8 cellular contexts compared by ENCODE assay signal in genomic region chr13:25372275-25373081, GRCh38. TPM values are rescaled to one million over a fixed set of nuclear protein-coding genes. Genes with fewer than 3 reads are reported as not detected.
DNase-seq lines count a peak whose midpoint lies in the region; ATAC-seq and TF ChIP-seq lines count a peak whose summit lies in the region.

No MANE protein-coding gene starts in this region.

- CTCF ChIA-PET in mammary epithelial cell (lab: Charles Lee; ENCODE audit: low non-redundant PET): no interaction called here

- in situ Hi-C loops in mammary epithelial cell (cut with MboI; ENCODE audit: low sequenced_read_pairs in 2 of 2): loop anchor here in 1 of 2 donors (10.0 kb wide), 1 partner anchor 138 kb away; no protein-coding TSS in a partner anchor

- no peaks in the 10 kb centered on the region for H4K20me1 ChIP-seq in mammary epithelial cell (ENCODE audit: insufficient read depth, low read length)

- no TSS peak for BruUV-seq in mammary epithelial cell (replicated peaks; lab: Mats Ljungman, UMichigan)

- H3K9ac ChIP-seq in mammary epithelial cell (ENCODE audit: insufficient read depth, low read length): no peak overlapping the region

- dilution Hi-C loops in mammary epithelial cell (cut with HindIII; ENCODE audit: low sequenced_read_pairs): no loop called here

- no peak for ATAC-seq in right cardiac atrium
- ATAC-seq in left ventricle myocardium superior: no peak
- ATAC-seq in GM18861 (IDR thresholded peaks at IDR 0.05; ENCODE audit: unreplicated experiment): no peak
- ATAC-seq in GM19035 (IDR thresholded peaks at IDR 0.05; ENCODE audit: unreplicated experiment): no peak

- peak overlapping the region; percentile 74 for H2AFZ ChIP-seq in mammary epithelial cell (ENCODE audit: low read depth, low read length)

- peak overlapping the region; percentile 92 for H3K4me2 ChIP-seq in mammary epithelial cell (ENCODE audit: insufficient read depth, low read depth, low read length)

- H3K9me3 ChIP-seq in right cardiac atrium (ENCODE audit: control insufficient read depth, low read length) (no peaks in the 10 kb centered on the region), mammary epithelial cell (replicated peaks; ENCODE audit: insufficient read depth, low read length) (no peaks in the 10 kb centered on the region), mesodermal cell (ENCODE audit: control insufficient read depth, low read length) (no peaks in the 10 kb centered on the region), vagina (no peaks in the 10 kb centered on the region)

- H3K79me2 ChIP-seq in mammary epithelial cell (ENCODE audit: insufficient read depth, low read length): no peaks in the 10 kb centered on the region

- 12% methylated on average over 84 of the region's 84 CpGs for WGBS in right cardiac atrium
- WGBS in mammary epithelial cell (ENCODE audit: low coverage, missing lambda C conversion rate): 13% methylated on average over 24 of the region's 84 CpGs
- WGBS in mesodermal cell (ENCODE audit: insufficient coverage in 2 of 2), 2 experiments: 23% methylated on average over 52 to 82 of the region's 84 CpGs

- H3K4me3 ChIP-seq in right cardiac atrium (ENCODE audit: low read length): peak overlapping the region; percentile 43
- peak overlapping the region in 2 of 3 experiments; percentile 49 to 50 for H3K4me3 ChIP-seq in mammary epithelial cell (replicated peaks in 1 of 3; ENCODE audit: insufficient read depth in 1 of 3, low read depth in 2 of 3, low read length in 3 of 3)
- H3K4me3 ChIP-seq in mesodermal cell (ENCODE audit: extremely low read depth, insufficient read depth, low read length, poor library complexity, severe bottlenecking): peak overlapping the region; percentile 44
- peak overlapping the region; percentile 20 to 30 for H3K4me3 ChIP-seq in vagina

- intact Hi-C loops in right cardiac atrium (cut with DNase I) (no loop called here), left ventricle myocardium superior (cut with micrococcal nuclease) (no loop called here), mammary epithelial cell (cut with micrococcal nuclease) (loop anchor here (5.0 kb wide), 1 partner anchor 365 kb away; no protein-coding TSS in a partner anchor), vagina (cut with DNase I) (no loop called here)

- no peak for TF ChIP-seq POLR2A in vagina (IDR thresholded peaks at IDR 0.05)

- H3K4me1 ChIP-seq in right cardiac atrium (ENCODE audit: control insufficient read depth, insufficient read depth, low read length) (no peaks in the 10 kb centered on the region), mammary epithelial cell (ENCODE audit: insufficient read depth, low read length) (peaks cover 6% of the 10 kb centered on the region), mesodermal cell (ENCODE audit: control insufficient read depth, insufficient read depth, low read length, poor library complexity, severe bottlenecking) (no peaks in the 10 kb centered on the region), vagina (peaks cover 6% of the 10 kb centered on the region)

- no peaks in the 10 kb centered on the region for H3K36me3 ChIP-seq in mammary epithelial cell (ENCODE audit: insufficient read depth, low read length)
- no peaks in the 10 kb centered on the region for H3K36me3 ChIP-seq in mesodermal cell (ENCODE audit: control insufficient read depth, insufficient read depth, low read length)
- no peaks in the 10 kb centered on the region for H3K36me3 ChIP-seq in vagina

- DNase-seq in right cardiac atrium (no peak), left ventricle myocardium superior (no peak), mammary epithelial cell (no peak), vagina (ENCODE audit: extremely low spot score in 2 of 2) (no peak), HT-29 (ENCODE audit: low spot score) (no peak)

- no peak for TF ChIP-seq CTCF in mammary epithelial cell (conservative IDR thresholded peaks at IDR 0.05 in 1 of 2, IDR thresholded peaks at IDR 0.05 in 1 of 2; ENCODE audit: extremely low read depth in 1 of 2, insufficient read depth in 1 of 2, low read depth in 1 of 2, low read length in 2 of 2)
- TF ChIP-seq CTCF in vagina (IDR thresholded peaks at IDR 0.05): no peak

- H3K27ac ChIP-seq in right cardiac atrium (ENCODE audit: low read length): no peak overlapping the region
- no peak overlapping the region for H3K27ac ChIP-seq in mammary epithelial cell (ENCODE audit: insufficient read depth, low read depth, low read length)
- no peak overlapping the region for H3K27ac ChIP-seq in mesodermal cell (ENCODE audit: low read depth, low read length, severe bottlenecking)
- H3K27ac ChIP-seq in vagina: no peak overlapping the region

- no peaks in the 10 kb centered on the region for H3K27me3 ChIP-seq in right cardiac atrium (ENCODE audit: control insufficient read depth, insufficient read depth)
- peaks cover 36% of the 10 kb centered on the region for H3K27me3 ChIP-seq in mammary epithelial cell (ENCODE audit: insufficient read depth, low read length)
- H3K27me3 ChIP-seq in vagina: no peaks in the 10 kb centered on the region

RNA-seq across cellular contexts. Expression of gene ATP8A2, which starts 0.7 kb away (rescaled TPM):
- under 1 TPM; 0.14 to 0.65 (median 0.30) TPM for total RNA-seq in right cardiac atrium
- 0.09 TPM for polyA plus RNA-seq in right cardiac atrium
- 0.15 TPM for total RNA-seq in left ventricle myocardium superior
- 1 to 10 TPM in 1 of 2 donors, under 1 TPM in 1; 0.67 to 2.4 TPM for total RNA-seq in mammary epithelial cell
- 0.34 TPM for polyA plus RNA-seq in mammary epithelial cell
- polyA minus RNA-seq in mammary epithelial cell: 2.8 TPM
- polyA plus RNA-seq in mesodermal cell (2013, experiment 1 of 2): 0.22 TPM
- 0.15 TPM for polyA plus RNA-seq in mesodermal cell (2013, experiment 2 of 2)
- total RNA-seq in vagina: 1.5 TPM
- not detected in 2 replicates for total RNA-seq in HT-29 (2014; rRNA removed; shearing (Covaris generic))
